17 cellular contexts compared by ENCODE assay signal in genomic region chr18:9877655-9878014, GRCh38. TPM values are rescaled to one million over a fixed set of nuclear protein-coding genes. Genes with fewer than 3 reads are reported as not detected.
A peak's percentile ranks its signal among the peaks of the same experiment; 100 is the strongest.
DNase-seq lines count a peak whose midpoint lies in the region; ATAC-seq, FAIRE-seq and TF ChIP-seq lines count a peak whose summit lies in the region.
"Had no signal": no experiment of that assay in that cellular context is flagged by ENCODE, and none has a peak within 500 bp of the region (broad histone marks: within the 10 kb centered on the region; RNA-seq: fewer than 3 reads in every experiment).

No MANE protein-coding gene starts in this region.

- no peak overlapping the region for H2AK9ac ChIP-seq in IMR-90 (replicated peaks; ENCODE audit: low read depth, low read length, poor library complexity)

- TSS peak; percentile 98 for BruUV-seq in A673 (replicated peaks; lab: Mats Ljungman, UMichigan)
- BruUV-seq in IMR-90 (replicated peaks; lab: Mats Ljungman, UMichigan), result no TSS peak
- BruUV-seq in endothelial cell of umbilical vein (replicated peaks; lab: Mats Ljungman, UMichigan), result no TSS peak

- intact Hi-C loops in A673 (cut with micrococcal nuclease; ENCODE audit: unreplicated experiment) (no loop called here), IMR-90 (cut with micrococcal nuclease) (loop anchor here (10.0 kb wide), 1 partner anchor 57 kb away; no protein-coding TSS in a partner anchor), endothelial cell of umbilical vein (cut with micrococcal nuclease) (loop anchor here (1.0 to 2.0 kb wide), 3 partner anchors 8 to 53 kb away; no protein-coding TSS in a partner anchor), CD14-positive monocyte (cut with micrococcal nuclease) (no loop called here)

- peak overlapping the region; percentile 81 for H3K4ac ChIP-seq in IMR-90 (ENCODE audit: low read depth, low read length)

- H3K27ac Mint-ChIP-seq in osteocyte (ENCODE audit: unreplicated experiment) (peak overlapping the region; percentile 94), CD14-positive monocyte (no peak overlapping the region)
- H3K27ac Mint-ChIP-seq: activated CD8-positive, alpha-beta T cell treated with anti-CD3 and anti-CD28 coated beads, Interleukin-2, amount 10 ng/mL, durations not matched to agents 7 days and 5 days; activated naive CD4-positive, alpha-beta T cell treated with anti-CD3 and anti-CD28 coated beads, Interleukin-2, amount 50 U/mL, for 24 hours; T-cell had no signal

- CTCF ChIA-PET in A673 (lab: Charles Lee), result no interaction called here
- CTCF ChIA-PET in IMR-90 (lab: Yijun Ruan, JAX), result no interaction called here
- CTCF ChIA-PET in endothelial cell of umbilical vein (lab: Charles Lee), result interaction anchor here (1.6 kb wide), 1 partner anchor 36 kb away, joined by 7 read pairs; the partner anchor contains the start of gene VAPA

- TF ChIP-seq CTCF in A673 (conservative IDR thresholded peaks at IDR 0.05; ENCODE audit: low read depth, low read length) (no peak), IMR-90 (conservative IDR thresholded peaks at IDR 0.05; ENCODE audit: low read depth, low read length) (no peak), endothelial cell of umbilical vein (IDR thresholded peaks at IDR 0.05; ENCODE audit: extremely low read depth in 1 of 2, insufficient read depth in 1 of 2, low read depth in 1 of 2, low read length in 2 of 2) (no peak), osteocyte (IDR thresholded peaks at IDR 0.05) (no peak), CD14-positive monocyte (IDR thresholded peaks at IDR 0.05) (no peak)

- peak overlapping the region; percentile 68 for H3K14ac ChIP-seq in IMR-90 (replicated peaks; ENCODE audit: low read depth, low read length)

- H3K18ac ChIP-seq in IMR-90 (ENCODE audit: low read depth, low read length), result peak overlapping the region; percentile 68

- H3K9me3 Mint-ChIP-seq in osteocyte (ENCODE audit: unreplicated experiment), result no peaks in the 10 kb centered on the region
- H3K9me3 Mint-ChIP-seq in CD14-positive monocyte, result no peaks in the 10 kb centered on the region
- H3K9me3 Mint-ChIP-seq: activated naive CD4-positive, alpha-beta T cell treated with anti-CD3 and anti-CD28 coated beads, Interleukin-2, amount 50 U/mL, for 24 hours; T-cell had no signal

- H3K23ac ChIP-seq in IMR-90 (ENCODE audit: low read depth, low read length), result peak overlapping the region; percentile 70; the same call in 1 of the 2 replicates

- TF ChIP-seq RAD21 in IMR-90 (IDR thresholded peaks at IDR 0.05; ENCODE audit: low read length), result no peak

- H3K27ac ChIP-seq in A673 (ENCODE audit: low read depth, low read length, poor library complexity, severe bottlenecking) (peak overlapping the region; percentile 95), IMR-90 (ENCODE audit: insufficient read depth, low read length) (peak overlapping the region; percentile 74), endothelial cell of umbilical vein (ENCODE audit: insufficient read depth, low read depth, low read length) (peak overlapping the region; percentile 89)

- peak overlapping the region; percentile 38 for H4K5ac ChIP-seq in IMR-90 (ENCODE audit: low read depth, low read length)

- H3K4me3 Mint-ChIP-seq in osteocyte (ENCODE audit: unreplicated experiment), result peak overlapping the region; percentile 68
- no peak overlapping the region for H3K4me3 Mint-ChIP-seq in CD14-positive monocyte
- H3K4me3 Mint-ChIP-seq: activated CD8-positive, alpha-beta T cell treated with anti-CD3 and anti-CD28 coated beads, Interleukin-2, amount 10 ng/mL, durations not matched to agents 7 days and 5 days; activated naive CD4-positive, alpha-beta T cell treated with anti-CD3 and anti-CD28 coated beads, Interleukin-2, amount 50 U/mL, for 24 hours; T-cell had no signal

- H3K4me2 ChIP-seq in IMR-90 (ENCODE audit: low read depth, low read length) (peak overlapping the region; percentile 84), endothelial cell of umbilical vein (ENCODE audit: insufficient read depth, low read length) (peak overlapping the region; percentile 59)

- no peak for TF ChIP-seq POLR2A in IMR-90 (IDR thresholded peaks at IDR 0.05; ENCODE audit: low read depth, low read length)
- no peak for TF ChIP-seq POLR2A in endothelial cell of umbilical vein (IDR thresholded peaks at IDR 0.05; ENCODE audit: low read depth, low read length)

- no peak for ATAC-seq in IMR-90 (ENCODE audit: low read depth)
- ATAC-seq: activated CD8-positive, alpha-beta T cell treated with anti-CD3 and anti-CD28 coated beads, Interleukin-2, amount 10 ng/mL, durations not matched to agents 7 days and 5 days; T-cell had no signal

- H4K91ac ChIP-seq in IMR-90 (ENCODE audit: insufficient read depth, low read depth, low read length), result peak overlapping the region; percentile 79; the same call in 1 of the 2 replicates

- H3K9ac ChIP-seq in IMR-90 (ENCODE audit: low read depth, low read length) (peak overlapping the region; percentile 65; the same call in 1 of the 2 replicates), endothelial cell of umbilical vein (replicated peaks; ENCODE audit: extremely low read depth, insufficient read depth, low read length) (peak overlapping the region; percentile 73)

- H3K36me3 Mint-ChIP-seq in osteocyte (ENCODE audit: unreplicated experiment), result no peaks in the 10 kb centered on the region
- no peaks in the 10 kb centered on the region for H3K36me3 Mint-ChIP-seq in CD14-positive monocyte
- H3K36me3 Mint-ChIP-seq: activated naive CD4-positive, alpha-beta T cell treated with anti-CD3 and anti-CD28 coated beads, Interleukin-2, amount 50 U/mL, for 24 hours; T-cell had no signal

- peak overlapping the region; percentile 88 for H3K56ac ChIP-seq in IMR-90 (ENCODE audit: extremely low read depth, insufficient read depth, low read length)

- in situ Hi-C loops in IMR-90 (cut with MboI; ENCODE audit: low sequenced_read_pairs), result no loop called here

- H3K27me3 ChIP-seq in A673 (replicated peaks; ENCODE audit: insufficient read depth, low read depth, low read length, poor library complexity) (no peaks in the 10 kb centered on the region), IMR-90 (ENCODE audit: control insufficient read depth, insufficient read depth, low read length) (no peaks in the 10 kb centered on the region), endothelial cell of umbilical vein (ENCODE audit: control insufficient read depth in 2 of 2, insufficient read depth in 2 of 2, low read length in 2 of 2) (no peaks in the 10 kb centered on the region), MG63 (no peaks in the 10 kb centered on the region)
- H3K27me3 ChIP-seq: BE2C had no signal

- peak overlapping the region; percentile 74 for H2BK20ac ChIP-seq in IMR-90 (ENCODE audit: low read depth, low read length)

- dilution Hi-C loops in IMR-90 (cut with HindIII; ENCODE audit: low sequenced_read_pairs, unreplicated experiment) (no loop called here), endothelial cell of umbilical vein (cut with MboI; ENCODE audit: extremely low pct_ligation_motif_present, low sequenced_read_pairs) (no loop called here)

- no peaks in the 10 kb centered on the region for H3K79me1 ChIP-seq in IMR-90 (ENCODE audit: low read depth in 1 of 2, low read length in 2 of 2)

- peak overlapping the region; percentile 75; the same call in 1 of the 3 replicates for H2BK15ac ChIP-seq in IMR-90 (ENCODE audit: low read depth, low read length)

- peak overlapping the region; percentile 37 to 97 for H4K8ac ChIP-seq in IMR-90 (ENCODE audit: low read depth in 2 of 2, low read length in 2 of 2)

- H3K4me1 Mint-ChIP-seq in osteocyte (ENCODE audit: unreplicated experiment) (peaks cover 14% of the 10 kb centered on the region), CD14-positive monocyte (peaks cover 4% of the 10 kb centered on the region)
- H3K4me1 Mint-ChIP-seq: activated naive CD4-positive, alpha-beta T cell treated with anti-CD3 and anti-CD28 coated beads, Interleukin-2, amount 50 U/mL, for 24 hours had no signal

- H3K9me3 ChIP-seq in A673 (ENCODE audit: low read depth, low read length, poor library complexity, severe bottlenecking) (no peaks in the 10 kb centered on the region), IMR-90 (ENCODE audit: control insufficient read depth, insufficient read depth, low read length) (no peaks in the 10 kb centered on the region), endothelial cell of umbilical vein (replicated peaks; ENCODE audit: control insufficient read depth, insufficient read depth, low read length) (no peaks in the 10 kb centered on the region), MG63 (no peaks in the 10 kb centered on the region)
- H3K9me3 ChIP-seq: BE2C had no signal

- H2AK5ac ChIP-seq in IMR-90 (ENCODE audit: low read depth, low read length), result no peak overlapping the region

- no peak for FAIRE-seq in endothelial cell of umbilical vein (lab: Jason Lieb, UNC)
- FAIRE-seq: G401.6 had no signal

- H3K27me3 Mint-ChIP-seq in osteocyte (ENCODE audit: unreplicated experiment), result no peaks in the 10 kb centered on the region
- H3K27me3 Mint-ChIP-seq in CD14-positive monocyte (ENCODE audit: low read depth in 3 of 3), result peaks cover 0 to 2% (median 2%) of the 10 kb centered on the region in 3 donors

- H3K36me3 ChIP-seq in A673 (ENCODE audit: insufficient read depth, low read length, poor library complexity, severe bottlenecking) (no peaks in the 10 kb centered on the region), IMR-90 (ENCODE audit: control insufficient read depth, insufficient read depth, low read length) (no peaks in the 10 kb centered on the region), endothelial cell of umbilical vein (ENCODE audit: control insufficient read depth in 2 of 2, extremely low read depth in 1 of 2, insufficient read depth in 2 of 2, low read length in 2 of 2) (no peaks in the 10 kb centered on the region), MG63 (no peaks in the 10 kb centered on the region)
- H3K36me3 ChIP-seq: BE2C had no signal

- DNase-seq in A673 (ENCODE audit: low spot score) (no peak), IMR-90 (no peak), endothelial cell of umbilical vein (ENCODE audit: low read depth, low spot score) (no peak), osteocyte (ENCODE audit: extremely low spot score, unreplicated experiment) (no peak), MG63 (no peak), NCI-H1092 treated with DMSO at 0.1 percent for 48 hours (lab: John Stamatoyannopoulos, UW) (no peak), superior temporal gyrus (ENCODE audit: extremely low spot score) (no peak), CD14-positive monocyte (ENCODE audit: low spot score) (no peak)
- DNase-seq: activated CD8-positive, alpha-beta T cell treated with anti-CD3 and anti-CD28 coated beads, Interleukin-2, amount 10 ng/mL, durations not matched to agents 7 days and 5 days; BE2C; cortex of kidney; NCI-H187 treated with DMSO at 0.1 percent for 48 hours; NK-92 treated with Interleukin-12 subunit alpha and Interleukin-12 subunit beta, amount 100 ng/mL, for 24 hours; T-cell had no signal

- H4K20me1 ChIP-seq in IMR-90 (ENCODE audit: insufficient read depth, low read length) (no peaks in the 10 kb centered on the region), endothelial cell of umbilical vein (replicated peaks; ENCODE audit: control insufficient read depth, extremely low read depth, insufficient read depth, low read length) (no peaks in the 10 kb centered on the region)

- H3K4me3 ChIP-seq in A673 (ENCODE audit: low read depth, low read length, poor library complexity, severe bottlenecking), result peak overlapping the region; percentile 3
- H3K4me3 ChIP-seq in IMR-90 (ENCODE audit: insufficient read depth, low read depth, low read length), result peak overlapping the region; percentile 39; the same call in 1 of the 2 replicates
- peak overlapping the region in 2 of 3 experiments; percentile 8 to 34 for H3K4me3 ChIP-seq in endothelial cell of umbilical vein (replicated peaks in 1 of 3; ENCODE audit: insufficient read depth in 1 of 3, low read depth in 1 of 3, low read length in 3 of 3)
- H3K4me3 ChIP-seq in MG63, result no peak overlapping the region

- no peaks in the 10 kb centered on the region for H3K79me2 ChIP-seq in endothelial cell of umbilical vein (ENCODE audit: control insufficient read depth, insufficient read depth, low read length)

- no peaks in the 10 kb centered on the region for H3K9me1 ChIP-seq in IMR-90 (ENCODE audit: insufficient read depth, low read length)
- H3K9me1 ChIP-seq in endothelial cell of umbilical vein (replicated peaks; ENCODE audit: control insufficient read depth, extremely low read depth, insufficient read depth, low read length), result no peaks in the 10 kb centered on the region

- peak overlapping the region; percentile 98 for H2BK5ac ChIP-seq in IMR-90 (ENCODE audit: low read depth, low read length, poor library complexity, severe bottlenecking)

- peak overlapping the region; percentile 93 for H2BK120ac ChIP-seq in IMR-90 (ENCODE audit: low read depth, low read length)

- H3K4me1 ChIP-seq in A673 (ENCODE audit: insufficient read depth, low read length, poor library complexity, severe bottlenecking) (peaks cover 22% of the 10 kb centered on the region), IMR-90 (ENCODE audit: control insufficient read depth, insufficient read depth, low read length) (peaks cover 3% of the 10 kb centered on the region; the same call in 1 of the 2 replicates), endothelial cell of umbilical vein (ENCODE audit: control insufficient read depth, extremely low read depth, insufficient read depth, low read length) (peaks cover 27% of the 10 kb centered on the region)
- H3K4me1 ChIP-seq: BE2C had no signal

- POLR2A ChIA-PET in A673 (lab: Charles Lee; ENCODE audit: low non-redundant PET) (interaction anchor here (0.7 kb wide), 2 partner anchors 36 to 572 kb away, joined by 3 read pairs; partner anchors contain the start of gene VAPA), IMR-90 (lab: Charles Lee; ENCODE audit: unreplicated experiment) (interaction anchor here (1.0 kb wide), 1 partner anchor 36 kb away, joined by 4 read pairs; the partner anchor contains the start of gene VAPA), endothelial cell of umbilical vein (lab: Charles Lee) (interaction anchor here (1.4 kb wide), 1 partner anchor 9 kb away, joined by 3 read pairs; no protein-coding TSS in a partner anchor)

- no peak overlapping the region for H2AFZ ChIP-seq in IMR-90 (replicated peaks; ENCODE audit: low read length, poor library complexity)
- peak overlapping the region; percentile 83 for H2AFZ ChIP-seq in endothelial cell of umbilical vein (ENCODE audit: low read depth, low read length)

RNA-seq across cellular contexts. Expression of gene TXNDC2, which starts 8.1 kb away (rescaled TPM):
- total RNA-seq in A673 (2021) (0.13 and 0.42 TPM in 2 replicates), IMR-90 (2012; rRNA removed) (under 0.01 and 0.18 TPM in 2 replicates), endothelial cell of umbilical vein (not detected in 2 replicates), osteocyte (0.11 and 0.29 TPM in 2 replicates)
- polyA plus RNA-seq in IMR-90 (2012; rRNA removed) (0.16 TPM in 1 of 2 replicates, not detected in the other), endothelial cell of umbilical vein (0.12 TPM in 1 of 2 replicates, not detected in the other), CD14-positive monocyte (under 1 TPM in 1 of 2 donors, not detected in 1; 0.10 TPM)
- polyA plus RNA-seq in IMR-90 (2012; cell fraction: cytosol; rRNA removed), result 0.12 TPM in 1 of 2 replicates, not detected in the other
- 0.11 TPM in 1 of 2 replicates, not detected in the other for polyA plus RNA-seq in IMR-90 (2012; cell fraction: nucleus; rRNA removed; ENCODE audit: low replicate concordance)
- 0.06 and 0.23 TPM in 2 replicates for polyA plus RNA-seq in endothelial cell of umbilical vein (2011; cell fraction: cytosol; rRNA removed)
- polyA plus RNA-seq in endothelial cell of umbilical vein (2011; cell fraction: nucleus; rRNA removed), result 0.06 TPM in 1 of 2 replicates, not detected in the other
- polyA plus RNA-seq in endothelial cell of umbilical vein (2012), result 0.08 TPM in 1 of 2 replicates, not detected in the other
- not detected in 2 replicates for polyA minus RNA-seq in endothelial cell of umbilical vein
- not detected for polyA minus RNA-seq in endothelial cell of umbilical vein (2011; cell fraction: cytosol; rRNA and poly(A)+ RNA removed)
- not detected in 2 replicates for polyA minus RNA-seq in endothelial cell of umbilical vein (2011; cell fraction: nucleus; rRNA and poly(A)+ RNA removed)
- 0.33 TPM in 1 of 2 replicates, not detected in the other for total RNA-seq in MG63 (2014; rRNA removed; shearing (Covaris generic); ENCODE audit: low replicate concordance)
- total RNA-seq: activated CD8-positive, alpha-beta T cell treated with anti-CD3 and anti-CD28 coated beads, Interleukin-2, amount 10 ng/mL, durations not matched to agents 7 days and 5 days; glomerular endothelial cell; T-cell had no signal

RNA-seq across cellular contexts. Expression of gene VAPA, which starts 36.2 kb away (rescaled TPM):
- total RNA-seq in A673 (2021) (185 and 204 TPM in 2 replicates), IMR-90 (2012; rRNA removed) (206 and 273 TPM in 2 replicates), endothelial cell of umbilical vein (163 TPM in 2 replicates), osteocyte (157 and 163 TPM in 2 replicates)
- polyA plus RNA-seq in IMR-90 (2012; rRNA removed) (164 and 199 TPM in 2 replicates), endothelial cell of umbilical vein (83.4 and 105 TPM in 2 replicates), CD14-positive monocyte (100 to 1,000 TPM; 334 to 393 TPM)
- 55.4 and 67.0 TPM in 2 replicates for polyA plus RNA-seq in IMR-90 (2012; cell fraction: cytosol; rRNA removed)
- 23.9 and 81.0 TPM in 2 replicates for polyA plus RNA-seq in IMR-90 (2012; cell fraction: nucleus; rRNA removed; ENCODE audit: low replicate concordance)
- polyA plus RNA-seq in endothelial cell of umbilical vein (2011; cell fraction: cytosol; rRNA removed), result 210 and 227 TPM in 2 replicates
- polyA plus RNA-seq in endothelial cell of umbilical vein (2011; cell fraction: nucleus; rRNA removed), result 108 and 160 TPM in 2 replicates
- polyA plus RNA-seq in endothelial cell of umbilical vein (2012), result 114 and 176 TPM in 2 replicates
- 99.5 and 102 TPM in 2 replicates for polyA minus RNA-seq in endothelial cell of umbilical vein
- 183 TPM for polyA minus RNA-seq in endothelial cell of umbilical vein (2011; cell fraction: cytosol; rRNA and poly(A)+ RNA removed)
- polyA minus RNA-seq in endothelial cell of umbilical vein (2011; cell fraction: nucleus; rRNA and poly(A)+ RNA removed), result 105 and 121 TPM in 2 replicates
- 238 and 451 TPM in 2 replicates for total RNA-seq in MG63 (2014; rRNA removed; shearing (Covaris generic); ENCODE audit: low replicate concordance)

Comparison
In these comparisons a context has a peak if more than half of its experiments do, and no peak if none do; other contexts are left out.
1. intact Hi-C loops: an anchor here in IMR-90 (10.0 kb wide) and endothelial cell of umbilical vein (1.0 to 2.0 kb wide); none called in A673 and CD14-positive monocyte.